Comparison of ENCODE assay signal across 1 cellular context in genomic region chr11:92226331-92227232, GRCh38.
A peak's percentile ranks its signal among the peaks of the same experiment; 100 is the strongest.
TF ChIP-seq lines count a peak whose summit lies in the region.

No MANE protein-coding gene starts in this region.

TF ChIP-seq in H1, 55 proteins besides CTCF, POLR2A, EP300 and RAD21:
- TF ChIP-seq NRF1 (IDR thresholded peaks at IDR 0.05; ENCODE audit: low read depth, low read length), result no peak
- TF ChIP-seq, protein P1, sequence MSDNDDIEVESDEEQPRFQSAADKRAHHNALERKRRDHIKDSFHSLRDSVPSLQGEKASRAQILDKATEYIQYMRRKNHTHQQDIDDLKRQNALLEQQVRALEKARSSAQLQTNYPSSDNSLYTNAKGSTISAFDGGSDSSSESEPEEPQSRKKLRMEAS (IDR thresholded peaks at IDR 0.05), result no peak; the same call in 1 of the 2 replicates
- TF ChIP-seq SRF (IDR thresholded peaks at IDR 0.05; ENCODE audit: low read depth, low read length), result no peak
- TF ChIP-seq TAF1 (IDR thresholded peaks at IDR 0.05; ENCODE audit: low read depth, low read length), result 0 out of 2 replicates have a peak, but pooled peaks have one; percentile 31
- TF ChIP-seq BRCA1 (IDR thresholded peaks at IDR 0.05; ENCODE audit: low read depth, low read length), result no peak
- no peak for TF ChIP-seq EZH2 (IDR thresholded peaks at IDR 0.05; ENCODE audit: low read depth, low read length, severe bottlenecking)
- peak; percentile 39 for TF ChIP-seq ASH2L (IDR thresholded peaks at IDR 0.05; ENCODE audit: low read length)
- no peak for TF ChIP-seq POU5F1 (IDR thresholded peaks at IDR 0.05; ENCODE audit: low read depth, low read length)
- TF ChIP-seq TAF7 (optimal IDR thresholded peaks at IDR 0.05; ENCODE audit: borderline replicate concordance, low read depth, low read length), result no peak
- TF ChIP-seq MAFK (IDR thresholded peaks at IDR 0.05; ENCODE audit: low read depth, low read length), result no peak
- peak; percentile 47; the same call in 1 of the 2 replicates for TF ChIP-seq EGR1 (IDR thresholded peaks at IDR 0.05; ENCODE audit: borderline replicate concordance, low read depth, low read length)
- TF ChIP-seq SP2 (IDR thresholded peaks at IDR 0.05; ENCODE audit: low read length), result no peak
- TF ChIP-seq ATF3 (IDR thresholded peaks at IDR 0.05; ENCODE audit: insufficient read depth, low read depth, low read length), result no peak
- peak; percentile 87 for TF ChIP-seq KDM4A (IDR thresholded peaks at IDR 0.05; ENCODE audit: low read depth, low read length, severe bottlenecking)
- TF ChIP-seq YY1 (IDR thresholded peaks at IDR 0.05; ENCODE audit: low read depth, low read length), result 0 out of 2 replicates have a peak, but pooled peaks have one; percentile 12
- TF ChIP-seq CBX5 (IDR thresholded peaks at IDR 0.05; ENCODE audit: low read depth, low read length), result no peak
- no peak for TF ChIP-seq SIRT6 (IDR thresholded peaks at IDR 0.05; ENCODE audit: low read length)
- no peak for TF ChIP-seq CEBPB (IDR thresholded peaks at IDR 0.05; ENCODE audit: low read depth, low read length)
- TF ChIP-seq SIN3A (conservative IDR thresholded peaks at IDR 0.05 in 1 of 2, IDR thresholded peaks at IDR 0.05 in 1 of 2; ENCODE audit: low read depth in 1 of 2, low read length in 2 of 2), result 0 out of 4 replicates have a peak, but pooled peaks have one; percentile 10 to 27
- TF ChIP-seq SAP30 (IDR thresholded peaks at IDR 0.05; ENCODE audit: insufficient read depth, insufficient replicate concordance, low read length), result no peak
- no peak for TF ChIP-seq CBX8 (IDR thresholded peaks at IDR 0.05; ENCODE audit: borderline replicate concordance, low read depth, low read length)
- TF ChIP-seq HDAC2 (IDR thresholded peaks at IDR 0.05; ENCODE audit: borderline replicate concordance in 1 of 2, low read depth in 2 of 2, low read length in 2 of 2), result 0 out of 4 replicates have a peak, but pooled peaks of 1 of the 2 experiments have one; percentile 22
- no peak for TF ChIP-seq POLR2AphosphoS5 (IDR thresholded peaks at IDR 0.05; ENCODE audit: low read depth, low read length)
- TF ChIP-seq NANOG (IDR thresholded peaks at IDR 0.05; ENCODE audit: insufficient read depth, low read depth, low read length, poor library complexity, severe bottlenecking), result no peak
- no peak for TF ChIP-seq FOSL1 (IDR thresholded peaks at IDR 0.05; ENCODE audit: insufficient read depth, low read depth, low read length)
- TF ChIP-seq, protein P2, sequence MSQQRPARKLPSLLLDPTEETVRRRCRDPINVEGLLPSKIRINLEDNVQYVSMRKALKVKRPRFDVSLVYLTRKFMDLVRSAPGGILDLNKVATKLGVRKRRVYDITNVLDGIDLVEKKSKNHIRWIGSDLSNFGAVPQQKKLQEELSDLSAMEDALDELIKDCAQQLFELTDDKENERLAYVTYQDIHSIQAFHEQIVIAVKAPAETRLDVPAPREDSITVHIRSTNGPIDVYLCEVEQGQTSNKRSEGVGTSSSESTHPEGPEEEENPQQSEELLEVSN (IDR thresholded peaks at IDR 0.05), result peak; percentile 44; the same call in 1 of the 2 replicates
- TF ChIP-seq, protein P3, sequence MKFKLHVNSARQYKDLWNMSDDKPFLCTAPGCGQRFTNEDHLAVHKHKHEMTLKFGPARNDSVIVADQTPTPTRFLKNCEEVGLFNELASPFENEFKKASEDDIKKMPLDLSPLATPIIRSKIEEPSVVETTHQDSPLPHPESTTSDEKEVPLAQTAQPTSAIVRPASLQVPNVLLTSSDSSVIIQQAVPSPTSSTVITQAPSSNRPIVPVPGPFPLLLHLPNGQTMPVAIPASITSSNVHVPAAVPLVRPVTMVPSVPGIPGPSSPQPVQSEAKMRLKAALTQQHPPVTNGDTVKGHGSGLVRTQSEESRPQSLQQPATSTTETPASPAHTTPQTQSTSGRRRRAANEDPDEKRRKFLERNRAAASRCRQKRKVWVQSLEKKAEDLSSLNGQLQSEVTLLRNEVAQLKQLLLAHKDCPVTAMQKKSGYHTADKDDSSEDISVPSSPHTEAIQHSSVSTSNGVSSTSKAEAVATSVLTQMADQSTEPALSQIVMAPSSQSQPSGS (IDR thresholded peaks at IDR 0.05; ENCODE audit: low read length), result no peak
- no peak for TF ChIP-seq TCF12 (IDR thresholded peaks at IDR 0.05; ENCODE audit: low read depth, low read length)
- no peak for TF ChIP-seq SP1 (IDR thresholded peaks at IDR 0.05; ENCODE audit: low read depth, low read length)
- TF ChIP-seq TEAD4 (IDR thresholded peaks at IDR 0.05; ENCODE audit: low read depth, low read length), result no peak
- peak; percentile 52 for TF ChIP-seq CTBP2 (IDR thresholded peaks at IDR 0.05; ENCODE audit: borderline replicate concordance, insufficient read depth, insufficient read length, low read length)
- no peak for TF ChIP-seq KDM5A (IDR thresholded peaks at IDR 0.05; ENCODE audit: low read length)
- TF ChIP-seq RFX5 (IDR thresholded peaks at IDR 0.05; ENCODE audit: borderline replicate concordance, low read depth, low read length), result no peak
